In genomic region chr2:170488807-170489206, GRCh38 we compare ENCODE assay signal across 29 cellular contexts.
"Had no signal": no experiment of that assay in that cellular context is flagged by ENCODE, and none has a peak within 500 bp of the region (broad histone marks: within the 10 kb centered on the region; RNA-seq: fewer than 3 reads in every experiment).

No MANE protein-coding gene starts in this region.

- FAIRE-seq: astrocyte, bronchial epithelial cell had no signal

- H3K36me3 ChIP-seq: brain microvascular endothelial cell, esophagus muscularis mucosa, gastrocnemius medialis, heart left ventricle had no signal

- DNase-seq: activated CD4-positive, alpha-beta memory T cell treated with anti-CD3 and anti-CD28 coated beads, Interleukin-2, amount 10 ng/mL, durations not matched to agents 7 days and 5 days; activated CD4-positive, alpha-beta T cell treated with anti-CD3 and anti-CD28 coated beads for 1 hour; activated CD4-positive, alpha-beta T cell treated with anti-CD3 and anti-CD28 coated beads for 4 hours; activated CD4-positive, alpha-beta T cell treated with anti-CD3 and anti-CD28 coated beads, Interleukin-2, amount 10 ng/mL, durations not matched to agents 7 days and 5 days; activated CD4-positive, alpha-beta T cell treated with anti-CD3 and anti-CD28 coated beads, Interleukin-2, amount 50 U/mL, for 4 hours; activated CD8-positive, alpha-beta memory T cell treated with anti-CD3 and anti-CD28 coated beads, Interleukin-2, amount 50 U/mL, for 48 hours; activated gamma-delta T cell; activated naive CD4-positive, alpha-beta T cell treated with anti-CD3 and anti-CD28 coated beads, Interleukin-2, amount 50 U/mL, for 16 hours; activated naive CD4-positive, alpha-beta T cell treated with Interleukin-2 at 50 U/mL for 16 hours; activated T-cell treated with anti-CD3 and anti-CD28 coated beads for 4 hours; activated T-cell treated with anti-CD3 and anti-CD28 coated beads, Interleukin-2, amount 50 U/mL, for 24 hours; activated T-cell treated with anti-CD3 and anti-CD28 coated beads, Interleukin-2, amount 50 U/mL, for 72 hours; amniotic stem cell; anterior cingulate cortex; brain microvascular endothelial cell; cortex of kidney; dermis blood vessel endothelial cell; effector CD4-positive, alpha-beta T cell; effector memory CD8-positive, alpha-beta T cell; erythroblast; foreskin keratinocyte; gastrocnemius medialis; glutamatergic neuron; heart left ventricle had no signal

- H3K27ac ChIP-seq: brain microvascular endothelial cell, esophagus muscularis mucosa, foreskin keratinocyte, gastrocnemius medialis, heart left ventricle, VCaP had no signal

- H3K27me3 ChIP-seq: brain microvascular endothelial cell, esophagus muscularis mucosa, foreskin keratinocyte, gastrocnemius medialis, heart left ventricle had no signal

- H3K4me1 ChIP-seq: esophagus muscularis mucosa, foreskin keratinocyte, gastrocnemius medialis, heart left ventricle had no signal

- ATAC-seq: activated T-cell treated with anti-CD3 and anti-CD28 coated beads, Interleukin-2, amount 50 U/mL, for 72 hours; effector memory CD8-positive, alpha-beta T cell; foreskin keratinocyte; gastrocnemius medialis; heart left ventricle; WTC11 had no signal

- H3K9me3 ChIP-seq: esophagus muscularis mucosa, gastrocnemius medialis, heart left ventricle had no signal

- H3K4me3 ChIP-seq: esophagus muscularis mucosa, gastrocnemius medialis, heart left ventricle had no signal
